Comparison of ENCODE assay signal across 1 cellular context in genomic region chr4:174204194-174204831, GRCh38.
TF ChIP-seq lines count a peak whose summit lies in the region.

No MANE protein-coding gene starts in this region.

TF ChIP-seq in IMR-90, 13 proteins besides CTCF, POLR2A, EP300 and RAD21 (continued from another document):
- no peak for TF ChIP-seq ELK1 (IDR thresholded peaks at IDR 0.05; ENCODE audit: borderline replicate concordance, low read depth, low read length)
- TF ChIP-seq MXI1 (IDR thresholded peaks at IDR 0.05; ENCODE audit: borderline replicate concordance, low read depth, low read length), result no peak
- TF ChIP-seq BHLHE40 (IDR thresholded peaks at IDR 0.05; ENCODE audit: low read depth, low read length), result no peak
- TF ChIP-seq SMC3 (IDR thresholded peaks at IDR 0.05; ENCODE audit: low read depth, low read length), result no peak
- no peak for TF ChIP-seq MAFK (IDR thresholded peaks at IDR 0.05; ENCODE audit: low read depth, low read length)
- TF ChIP-seq MAZ (IDR thresholded peaks at IDR 0.05; ENCODE audit: borderline replicate concordance, low read depth, low read length), result no peak
- no peak for TF ChIP-seq RCOR1 (IDR thresholded peaks at IDR 0.05; ENCODE audit: insufficient replicate concordance, low read length)
- no peak for TF ChIP-seq CHD1 (IDR thresholded peaks at IDR 0.05; ENCODE audit: low read depth, low read length)
- TF ChIP-seq RFX5 (IDR thresholded peaks at IDR 0.05; ENCODE audit: low read depth, low read length), result no peak
- no peak for TF ChIP-seq FOS (IDR thresholded peaks at IDR 0.05; ENCODE audit: low read depth, low read length)
